Comparison of ENCODE assay signal across 25 cellular contexts in the genomic region with DNA sequence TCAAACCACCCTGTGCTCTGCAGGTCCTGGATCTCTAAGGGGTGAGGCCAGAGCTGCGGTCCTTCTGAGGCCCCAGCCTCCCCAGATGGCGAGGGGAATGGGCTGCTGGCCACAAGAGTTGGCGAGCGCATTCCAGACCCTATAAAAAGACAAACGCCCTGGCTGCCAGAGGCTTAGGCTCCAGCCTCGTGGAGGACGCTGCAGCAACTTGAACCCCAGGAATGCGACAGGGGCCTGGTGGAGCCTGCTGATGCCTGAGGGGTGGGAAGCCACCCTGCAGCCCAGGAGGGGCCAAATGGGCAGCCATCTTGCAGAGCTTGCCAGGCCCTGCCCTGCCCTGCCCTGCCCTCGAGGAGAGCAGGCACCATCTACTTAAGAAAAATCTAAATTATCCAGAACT. TPM values are rescaled to one million over a fixed set of nuclear protein-coding genes. Genes with fewer than 3 reads are reported as not detected.
DNase-seq lines count a peak whose midpoint lies in the region; ATAC-seq and TF ChIP-seq lines count a peak whose summit lies in the region.
"Had no signal": no experiment of that assay in that cellular context is flagged by ENCODE, and none has a peak within 500 bp of the region (broad histone marks: within the 10 kb centered on the region; RNA-seq: fewer than 3 reads in every experiment).

No MANE protein-coding gene starts in this region.

- peaks cover 0 to 6% of the 10 kb centered on the region in 2 donors for H3K36me3 ChIP-seq in psoas muscle (ENCODE audit: insufficient read depth in 1 of 2, low read depth in 1 of 2)
- H3K36me3 ChIP-seq in skeletal muscle tissue (ENCODE audit: control insufficient read depth in 3 of 3, insufficient read depth in 3 of 3, low read length in 3 of 3) = peaks cover 5 to 29% (median 13%) of the 10 kb centered on the region in 3 donors
- H3K36me3 ChIP-seq: BE2C; BLaER1 treated with 17β-estradiol and CSF1 and Interleukin-3, amounts not matched to agents 10 nM and 100 nM had no signal

- no peak overlapping the region for H3K27ac Mint-ChIP-seq in immature natural killer cell
- H3K27ac Mint-ChIP-seq: CD14-positive monocyte; CD4-positive, alpha-beta T cell; H9 had no signal

- no peaks in the 10 kb centered on the region for H3K4me1 Mint-ChIP-seq in immature natural killer cell
- H3K4me1 Mint-ChIP-seq: CD14-positive monocyte; CD8-positive, alpha-beta memory T cell had no signal

- H3K27ac ChIP-seq in RWPE1 (0 out of 2 replicates have a peak overlapping the region, but pooled peaks have one; percentile 24), psoas muscle (peak overlapping the region; percentile 95), skeletal muscle tissue (ENCODE audit: low read depth, low read length) (peak overlapping the region; percentile 97)
- H3K27ac ChIP-seq: A549; BLaER1 treated with 17β-estradiol and CSF1 and Interleukin-3, amounts not matched to agents 10 nM and 100 nM; GM23248 had no signal

- H3K36me3 Mint-ChIP-seq in immature natural killer cell = no peaks in the 10 kb centered on the region
- H3K36me3 Mint-ChIP-seq: CD14-positive monocyte; CD8-positive, alpha-beta memory T cell had no signal

- ATAC-seq in psoas muscle (peak; percentile 5 to 57 (median 48)), HG03280 (IDR thresholded peaks at IDR 0.05; ENCODE audit: unreplicated experiment) (no peak)
- ATAC-seq: A549, HCT116 had no signal

- peaks cover 82% of the 10 kb centered on the region for H3K4me1 ChIP-seq in psoas muscle
- H3K4me1 ChIP-seq in skeletal muscle tissue (ENCODE audit: control insufficient read depth in 3 of 3, insufficient read depth in 3 of 3, low read length in 3 of 3) = peaks cover 84 to 96% (median 94%) of the 10 kb centered on the region in 3 donors
- H3K4me1 ChIP-seq: A549 had no signal

- DNase-seq in RWPE1 (ENCODE audit: low spot score) = no peak
- peak; percentile 93 for DNase-seq in myocyte (ENCODE audit: low read depth)
- DNase-seq in psoas muscle = peak in 1 of 2 donors; percentile 78
- DNase-seq in GM10266 (ENCODE audit: extremely low spot score) = no peak
- DNase-seq in immature natural killer cell = no peak
- DNase-seq: 8988T; ACHN; AML-193; BE2C; CD4-positive, alpha-beta T cell; CD8-positive, alpha-beta memory T cell; DMS 273 treated with DMSO at 0.1 percent for 48 hours; DMS79; EL; GF-D8; GM23248; H9 had no signal

- intact Hi-C loops in psoas muscle (cut with DNase I) = no loop called here

- H3K4me3 ChIP-seq in psoas muscle (no peak overlapping the region), skeletal muscle tissue (ENCODE audit: low read length in 3 of 3) (no peak overlapping the region)
- H3K4me3 ChIP-seq: A549; BLaER1 treated with 17β-estradiol and CSF1 and Interleukin-3, amounts not matched to agents 10 nM and 100 nM; GM23248 had no signal

- no peak overlapping the region for H3K4me3 Mint-ChIP-seq in immature natural killer cell
- H3K4me3 Mint-ChIP-seq: CD14-positive monocyte; CD4-positive, alpha-beta T cell; CD8-positive, alpha-beta memory T cell; H9 had no signal

- H3K9me3 Mint-ChIP-seq in immature natural killer cell = no peaks in the 10 kb centered on the region
- H3K9me3 Mint-ChIP-seq: CD14-positive monocyte; CD4-positive, alpha-beta T cell; CD8-positive, alpha-beta memory T cell; H9 had no signal

- H3K9me3 ChIP-seq in psoas muscle (no peaks in the 10 kb centered on the region), skeletal muscle tissue (ENCODE audit: control insufficient read depth in 3 of 3, low read length in 3 of 3) (no peaks in the 10 kb centered on the region)
- H3K9me3 ChIP-seq: A549; BE2C; BLaER1 treated with 17β-estradiol and CSF1 and Interleukin-3, amounts not matched to agents 10 nM and 100 nM had no signal

- 15 to 45% (median 23%) methylated on average over 9 of the region's 9 CpGs for WGBS in psoas muscle, 3 donors

- H3K27me3 ChIP-seq in psoas muscle (ENCODE audit: insufficient read depth in 3 of 3, low read length in 2 of 3) (no peaks in the 10 kb centered on the region), skeletal muscle tissue (ENCODE audit: control insufficient read depth in 3 of 3, insufficient read depth in 3 of 3, low read length in 3 of 3) (no peaks in the 10 kb centered on the region)
- H3K27me3 ChIP-seq: BE2C; BLaER1 treated with 17β-estradiol and CSF1 and Interleukin-3, amounts not matched to agents 10 nM and 100 nM had no signal

- TF ChIP-seq CTCF in RWPE1 (conservative IDR thresholded peaks at IDR 0.05; ENCODE audit: low read depth) (no peak), psoas muscle (IDR thresholded peaks at IDR 0.05) (no peak), GM10266 (IDR thresholded peaks at IDR 0.05; ENCODE audit: control insufficient read depth, insufficient read depth, low read depth, missing control alignments) (no peak)

- POLR2A ChIA-PET in RWPE1 (lab: Yijun Ruan, JAX; ENCODE audit: low non-redundant PET) = no interaction called here

- peak overlapping the region in 2 of 3 donors; percentile 60 to 92 for H3K9ac ChIP-seq in skeletal muscle tissue (ENCODE audit: low read depth in 1 of 3, low read length in 3 of 3)
- H3K9ac ChIP-seq: BLaER1 treated with 17β-estradiol and CSF1 and Interleukin-3, amounts not matched to agents 10 nM and 100 nM; GM23248 had no signal

- peaks cover 0 to 4% (median 0%) of the 10 kb centered on the region in 3 donors for H3K27me3 Mint-ChIP-seq in immature natural killer cell (ENCODE audit: low read depth in 3 of 3)
- H3K27me3 Mint-ChIP-seq: CD4-positive, alpha-beta T cell had no signal

- CTCF ChIA-PET in RWPE1 (lab: Yijun Ruan, JAX) = interaction anchor here (0.6 to 1.5 kb wide), 2 partner anchors 15 to 27 kb away, joined by 6 to 8 read pairs; no protein-coding TSS in a partner anchor

RNA-seq across cellular contexts. Expression of a gene that starts 8.6 kb away (rescaled TPM):
- total RNA-seq in myocyte (57.2 and 58.9 TPM in 2 replicates), psoas muscle (100 to 1,000 TPM in 2 of 4 donors, 10 to 100 TPM in 2; 56.3 to 269 (median 158) TPM), skeletal muscle tissue (43.3 TPM)
- 32.0 TPM for polyA plus RNA-seq in myocyte (2012)
- polyA plus RNA-seq in psoas muscle (10 to 100 TPM; 11.9 to 48.1 (median 25.5) TPM), immature natural killer cell (not detected)
- total RNA-seq: CD4-positive, alpha-beta T cell; CD8-positive, alpha-beta memory T cell; G401; GM23248; H4; H9 had no signal
- polyA plus RNA-seq: CD14-positive monocyte; CD8-positive, alpha-beta memory T cell; GM23248 had no signal

RNA-seq across cellular contexts. Expression of a gene that starts 23.3 kb away (rescaled TPM):
- total RNA-seq in myocyte (not detected in 2 replicates), psoas muscle (under 1 TPM in 2 of 4 donors, not detected in 2; 0.26 to 0.30 TPM), skeletal muscle tissue (not detected)
- 0.25 TPM for polyA plus RNA-seq in myocyte (2012)
- polyA plus RNA-seq in psoas muscle (not detected), immature natural killer cell (under 1 TPM in 1 of 3 donors, not detected in 2; 0.11 TPM)
- total RNA-seq: GM23248, H4 had no signal
- polyA plus RNA-seq: CD14-positive monocyte; CD8-positive, alpha-beta memory T cell; GM23248 had no signal

RNA-seq across cellular contexts. Expression of a gene that starts 50.6 kb away (rescaled TPM):
- total RNA-seq in myocyte (86.5 and 88.2 TPM in 2 replicates), psoas muscle (10 to 100 TPM; 11.9 to 46.3 (median 32.3) TPM), skeletal muscle tissue (50.1 TPM)
- polyA plus RNA-seq in myocyte (2012) = 109 TPM
- polyA plus RNA-seq in psoas muscle (10 to 100 TPM in 2 of 3 donors, 1 to 10 TPM in 1; 7.2 to 23.4 (median 12.9) TPM), immature natural killer cell (10 to 100 TPM; 32.6 to 66.7 (median 38.9) TPM)

Comparison
In these comparisons a context has a peak if more than half of its experiments do, and no peak if none do; other contexts are left out.
1. H3K27ac ChIP-seq: peak in every context shown above with its lines; median percentile 97 in skeletal muscle tissue; 95 in psoas muscle; 24 in RWPE1.